ENCODE assay signal across 20 cellular contexts in genomic region chr7:66198461-66198860, GRCh38. TPM values are rescaled to one million over a fixed set of nuclear protein-coding genes. Genes with fewer than 3 reads are reported as not detected.
DNase-seq lines count a peak whose midpoint lies in the region; ATAC-seq, FAIRE-seq and TF ChIP-seq lines count a peak whose summit lies in the region.
"Had no signal": no experiment of that assay in that cellular context is flagged by ENCODE, and none has a peak within 500 bp of the region (broad histone marks: within the 10 kb centered on the region; RNA-seq: fewer than 3 reads in every experiment).

No MANE protein-coding gene starts in this region.

- no peaks in the 10 kb centered on the region; the same call in 2 of the 3 replicates for H3K9me3 Mint-ChIP-seq in GM23338
- H3K9me3 Mint-ChIP-seq: CD4-positive, alpha-beta T cell; HFFc6; IgD-negative memory B cell had no signal

- H3K4me1 Mint-ChIP-seq in GM23338 = peaks cover 7% of the 10 kb centered on the region; the same call in 2 of the 3 replicates

- H3K36me3 ChIP-seq in GM23338 (ENCODE audit: insufficient read depth) (no peaks in the 10 kb centered on the region), SJCRH30 (no peaks in the 10 kb centered on the region), kidney (ENCODE audit: control insufficient read depth in 1 of 2, insufficient read depth in 2 of 2, low read length in 2 of 2) (no peaks in the 10 kb centered on the region), sigmoid colon (no peaks in the 10 kb centered on the region), mammary epithelial cell (ENCODE audit: insufficient read depth, low read length) (no peaks in the 10 kb centered on the region)
- H3K36me3 ChIP-seq: BE2C, SJSA1 had no signal

- H3K4me3 ChIP-seq in GM23338 (no peak overlapping the region), SJCRH30 (no peak overlapping the region), kidney (ENCODE audit: low read length in 2 of 2) (no peak overlapping the region), sigmoid colon (no peak overlapping the region), mammary epithelial cell (replicated peaks in 1 of 3; ENCODE audit: insufficient read depth in 1 of 3, low read depth in 2 of 3, low read length in 3 of 3) (no peak overlapping the region)
- H3K4me3 ChIP-seq: SJSA1 had no signal

- TF ChIP-seq EP300 in sigmoid colon (IDR thresholded peaks at IDR 0.05) = no peak

- H2AFZ ChIP-seq in GM23338 (peak overlapping the region; percentile 76), mammary epithelial cell (ENCODE audit: low read depth, low read length) (no peak overlapping the region)

- H3K79me2 ChIP-seq in GM23338 (replicated peaks; ENCODE audit: insufficient read depth) = no peaks in the 10 kb centered on the region
- H3K79me2 ChIP-seq in mammary epithelial cell (ENCODE audit: insufficient read depth, low read length) = no peaks in the 10 kb centered on the region

- no peak for TF ChIP-seq POLR2A in sigmoid colon (IDR thresholded peaks at IDR 0.05)

- ATAC-seq in GM23338 = no peak; the same call in 2 of the 3 replicates

- H3K9me3 ChIP-seq in SJCRH30 (replicated peaks) (no peaks in the 10 kb centered on the region), kidney (ENCODE audit: control insufficient read depth in 1 of 2, low read length in 2 of 2) (no peaks in the 10 kb centered on the region), sigmoid colon (no peaks in the 10 kb centered on the region), mammary epithelial cell (replicated peaks; ENCODE audit: insufficient read depth, low read length) (no peaks in the 10 kb centered on the region)
- H3K9me3 ChIP-seq: BE2C, SJSA1 had no signal

- DNase-seq in GM23338 (ENCODE audit: low spot score) (no peak), SJCRH30 (peak; percentile 16 to 40), kidney (peak; percentile 23), sigmoid colon (peak; percentile 21), mammary epithelial cell (no peak), NCI-H2081 (lab: John Stamatoyannopoulos, UW) (no peak), pons (ENCODE audit: low spot score) (no peak)
- DNase-seq: BE2C; CD4-positive, alpha-beta T cell; EL; HFFc6; Kasumi-1; MM.1S; NCI-H1092 treated with DMSO at 0.1 percent for 48 hours; NCI-H1694; NCI-H2107; NCI-H2227 treated with DMSO at 0.1 percent for 48 hours; NCI-H524 treated with DMSO at 0.1 percent for 48 hours had no signal

- no peaks in the 10 kb centered on the region for H4K20me1 ChIP-seq in GM23338 (replicated peaks; ENCODE audit: insufficient read depth)
- H4K20me1 ChIP-seq in mammary epithelial cell (ENCODE audit: insufficient read depth, low read length) = no peaks in the 10 kb centered on the region

- no TSS peak for BruUV-seq in mammary epithelial cell (replicated peaks; lab: Mats Ljungman, UMichigan)

- FAIRE-seq in kidney (lab: Jason Lieb, UNC) = no peak

- CTCF ChIA-PET in mammary epithelial cell (lab: Charles Lee; ENCODE audit: low non-redundant PET) = interaction anchor here (0.6 kb wide), 1 partner anchor 98 kb away, joined by 4 read pairs; no protein-coding TSS in a partner anchor

- in situ Hi-C loops in mammary epithelial cell (cut with MboI; ENCODE audit: low sequenced_read_pairs in 2 of 2) = no loop called here

- WGBS in sigmoid colon, 2 donors = 69 to 78% methylated on average over 2 of the region's 2 CpGs
- 10% methylated on average over 2 of the region's 2 CpGs for WGBS in mammary epithelial cell (ENCODE audit: low coverage, missing lambda C conversion rate)

- peaks cover 11% of the 10 kb centered on the region for H3K27me3 Mint-ChIP-seq in GM23338 (ENCODE audit: insufficient read depth, low read depth, poor library complexity)

- peaks cover 5% of the 10 kb centered on the region; the same call in 1 of the 2 replicates for H3K4me1 ChIP-seq in GM23338 (ENCODE audit: insufficient read depth)
- peaks cover 8% of the 10 kb centered on the region for H3K4me1 ChIP-seq in SJCRH30
- H3K4me1 ChIP-seq in kidney (ENCODE audit: control insufficient read depth in 1 of 2, insufficient read depth in 1 of 2, low read depth in 1 of 2, low read length in 2 of 2) = no peaks in the 10 kb centered on the region
- no peaks in the 10 kb centered on the region for H3K4me1 ChIP-seq in sigmoid colon
- H3K4me1 ChIP-seq in mammary epithelial cell (ENCODE audit: insufficient read depth, low read length) = no peaks in the 10 kb centered on the region
- H3K4me1 ChIP-seq: BE2C, SJSA1 had no signal

- H3K4me3 Mint-ChIP-seq in GM23338 = no peak overlapping the region
- H3K4me3 Mint-ChIP-seq: CD4-positive, alpha-beta T cell; HFFc6; IgD-negative memory B cell had no signal

- H3K9me2 ChIP-seq in GM23338 (ENCODE audit: insufficient read depth) = no peaks in the 10 kb centered on the region

- H3K27ac ChIP-seq in GM23338 (ENCODE audit: low read depth) (no peak overlapping the region), SJCRH30 (no peak overlapping the region), kidney (ENCODE audit: low read depth in 2 of 2, low read length in 2 of 2) (no peak overlapping the region), sigmoid colon (no peak overlapping the region), mammary epithelial cell (ENCODE audit: insufficient read depth, low read depth, low read length) (no peak overlapping the region)
- H3K27ac ChIP-seq: SJSA1 had no signal

- dilution Hi-C loops in mammary epithelial cell (cut with HindIII; ENCODE audit: low sequenced_read_pairs) = no loop called here

- H3K27ac Mint-ChIP-seq in GM23338 = no peak overlapping the region
- H3K27ac Mint-ChIP-seq: CD4-positive, alpha-beta T cell; HFFc6; IgD-negative memory B cell had no signal

- no peak for TF ChIP-seq CTCF in GM23338 (conservative IDR thresholded peaks at IDR 0.05; ENCODE audit: low read depth in 2 of 2)
- TF ChIP-seq CTCF in kidney (IDR thresholded peaks at IDR 0.05; ENCODE audit: borderline replicate concordance, extremely low read depth, insufficient read depth) = no peak
- no peak for TF ChIP-seq CTCF in sigmoid colon (IDR thresholded peaks at IDR 0.05)
- TF ChIP-seq CTCF in mammary epithelial cell (conservative IDR thresholded peaks at IDR 0.05 in 1 of 2, IDR thresholded peaks at IDR 0.05 in 1 of 2; ENCODE audit: extremely low read depth in 1 of 2, insufficient read depth in 1 of 2, low read depth in 1 of 2, low read length in 2 of 2) = no peak

- H3K9ac ChIP-seq in kidney (ENCODE audit: low read length in 2 of 2) (no peak overlapping the region), mammary epithelial cell (ENCODE audit: insufficient read depth, low read length) (no peak overlapping the region)

- no peak overlapping the region for H3K4me2 ChIP-seq in GM23338
- no peak overlapping the region for H3K4me2 ChIP-seq in mammary epithelial cell (ENCODE audit: insufficient read depth, low read depth, low read length)

- no peaks in the 10 kb centered on the region for H3K27me3 ChIP-seq in GM23338 (ENCODE audit: insufficient read depth)
- no peaks in the 10 kb centered on the region for H3K27me3 ChIP-seq in SJCRH30
- no peaks in the 10 kb centered on the region for H3K27me3 ChIP-seq in sigmoid colon
- no peaks in the 10 kb centered on the region for H3K27me3 ChIP-seq in mammary epithelial cell (ENCODE audit: insufficient read depth, low read length)
- H3K27me3 ChIP-seq: BE2C, SJSA1 had no signal

- no peaks in the 10 kb centered on the region for H3F3A ChIP-seq in GM23338 (replicated peaks; ENCODE audit: low read depth)

- no peaks in the 10 kb centered on the region for H3K36me3 Mint-ChIP-seq in GM23338 (ENCODE audit: low read depth)
- H3K36me3 Mint-ChIP-seq: IgD-negative memory B cell had no signal

- intact Hi-C loops in kidney (cut with DNase I) (no loop called here), sigmoid colon (cut with DNase I) (no loop called here), mammary epithelial cell (cut with micrococcal nuclease) (no loop called here)

TF ChIP-seq in GM23338, 12 proteins besides CTCF, POLR2A, EP300 and RAD21 (continues in another document):
- TF ChIP-seq REST (IDR thresholded peaks at IDR 0.05; ENCODE audit: unreplicated experiment) = no peak
- TF ChIP-seq NANOG (IDR thresholded peaks at IDR 0.05; ENCODE audit: borderline replicate concordance) = no peak
- TF ChIP-seq EZH2 (IDR thresholded peaks at IDR 0.05; ENCODE audit: low read depth, unreplicated experiment) = no peak

RNA-seq across cellular contexts. Expression of gene TPST1, which starts 6.7 kb away (rescaled TPM):
- total RNA-seq in GM23338 (2014; rRNA removed; shearing (Covaris generic)) = 19.2 and 20.4 TPM in 2 replicates
- 8.8 and 10.7 TPM in 2 replicates for polyA plus RNA-seq in GM23338 (2016; fragmentation: Nextera tagmentation; extraction: Ambion mirVana)
- total RNA-seq in SJCRH30 (2014; rRNA removed; shearing (Covaris generic)) = 57.3 and 62.1 TPM in 2 replicates
- total RNA-seq in kidney = 35.7 TPM
- 23.6 TPM for polyA plus RNA-seq in kidney (ENCODE audit: insufficient read depth, low read depth, low replicate concordance)
- 10 to 100 TPM; 21.0 to 31.3 (median 26.4) TPM for total RNA-seq in sigmoid colon
- 1 to 10 TPM in 2 of 3 donors, under 1 TPM in 1; 0.92 to 7.6 (median 3.6) TPM for polyA plus RNA-seq in sigmoid colon
- 10 to 100 TPM; 36.8 to 90.7 TPM for total RNA-seq in mammary epithelial cell
- 40.2 TPM for polyA plus RNA-seq in mammary epithelial cell
- 52.2 TPM for polyA minus RNA-seq in mammary epithelial cell

Comparison
In these comparisons a context has a peak if more than half of its experiments do, and no peak if none do; other contexts are left out.
1. DNase-seq: peak in SJCRH30 (2 of 2), kidney (single experiment) and sigmoid colon (single experiment); none in GM23338 (single experiment), mammary epithelial cell (single experiment), NCI-H2081 (0 of 2) and pons (single experiment).